Comparison of ENCODE assay signal across 2 cellular contexts in the genomic region with DNA sequence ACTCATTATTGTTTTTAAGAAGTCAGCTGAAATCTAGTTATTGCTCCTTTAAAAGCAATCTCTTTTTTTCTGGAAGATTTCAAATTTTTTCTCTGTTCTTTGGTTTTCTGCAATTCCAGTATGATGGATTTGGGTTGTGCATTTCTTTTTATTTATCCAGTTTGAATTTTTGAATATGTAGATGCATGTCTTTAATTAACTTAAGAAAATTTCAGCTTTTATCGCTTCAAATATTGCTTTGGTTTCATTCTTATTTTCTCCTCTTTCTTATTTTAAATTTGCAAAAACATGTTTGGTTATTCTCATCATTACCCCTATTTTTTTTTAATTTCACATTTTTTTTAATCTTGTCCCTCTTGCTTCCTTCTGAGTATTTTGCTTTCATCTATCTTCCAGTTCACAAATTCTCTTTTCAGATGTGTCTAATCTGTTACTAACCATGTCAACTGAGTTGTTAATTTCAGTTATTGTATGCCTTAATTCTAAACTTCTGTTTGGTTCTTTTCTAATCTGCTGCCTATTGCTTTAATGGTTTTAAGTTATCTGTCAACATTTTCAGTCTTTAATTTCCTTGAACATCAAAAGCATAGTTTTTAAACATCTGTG.
TF ChIP-seq lines count a peak whose summit lies in the region.

No MANE protein-coding gene starts in this region.

TF ChIP-seq in SK-N-SH treated with all-trans-retinoic acid at 6 μM for 48 hours, 23 proteins besides CTCF, POLR2A, EP300 and RAD21:
- TF ChIP-seq, protein P1, sequence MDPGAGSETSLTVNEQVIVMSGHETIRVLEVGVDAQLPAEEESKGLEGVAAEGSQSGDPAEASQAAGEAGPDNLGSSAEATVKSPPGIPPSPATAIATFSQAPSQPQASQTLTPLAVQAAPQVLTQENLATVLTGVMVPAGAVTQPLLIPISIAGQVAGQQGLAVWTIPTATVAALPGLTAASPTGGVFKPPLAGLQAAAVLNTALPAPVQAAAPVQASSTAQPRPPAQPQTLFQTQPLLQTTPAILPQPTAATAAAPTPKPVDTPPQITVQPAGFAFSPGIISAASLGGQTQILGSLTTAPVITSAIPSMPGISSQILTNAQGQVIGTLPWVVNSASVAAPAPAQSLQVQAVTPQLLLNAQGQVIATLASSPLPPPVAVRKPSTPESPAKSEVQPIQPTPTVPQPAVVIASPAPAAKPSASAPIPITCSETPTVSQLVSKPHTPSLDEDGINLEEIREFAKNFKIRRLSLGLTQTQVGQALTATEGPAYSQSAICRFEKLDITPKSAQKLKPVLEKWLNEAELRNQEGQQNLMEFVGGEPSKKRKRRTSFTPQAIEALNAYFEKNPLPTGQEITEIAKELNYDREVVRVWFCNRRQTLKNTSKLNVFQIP (CRISPR knock-in tag; IDR thresholded peaks at IDR 0.05; ENCODE audit: borderline replicate concordance, low read depth) = no peak
- no peak for TF ChIP-seq CSRNP3 (CRISPR knock-in tag; IDR thresholded peaks at IDR 0.05)
- TF ChIP-seq ZNF70 (CRISPR knock-in tag; IDR thresholded peaks at IDR 0.05) = no peak
- TF ChIP-seq GLIS3 (CRISPR knock-in tag; IDR thresholded peaks at IDR 0.05) = no peak
- no peak for TF ChIP-seq SNAI2 (CRISPR knock-in tag; IDR thresholded peaks at IDR 0.05)
- TF ChIP-seq ZFP30 (CRISPR knock-in tag; IDR thresholded peaks at IDR 0.05) = peak; percentile 95
- TF ChIP-seq ZC3H10 (CRISPR knock-in tag; IDR thresholded peaks at IDR 0.05) = no peak
- TF ChIP-seq ZFP3 (CRISPR knock-in tag; IDR thresholded peaks at IDR 0.05) = no peak

TF ChIP-seq in SK-N-SH, 30 proteins besides CTCF, POLR2A, EP300 and RAD21:
- TF ChIP-seq, protein P2, sequence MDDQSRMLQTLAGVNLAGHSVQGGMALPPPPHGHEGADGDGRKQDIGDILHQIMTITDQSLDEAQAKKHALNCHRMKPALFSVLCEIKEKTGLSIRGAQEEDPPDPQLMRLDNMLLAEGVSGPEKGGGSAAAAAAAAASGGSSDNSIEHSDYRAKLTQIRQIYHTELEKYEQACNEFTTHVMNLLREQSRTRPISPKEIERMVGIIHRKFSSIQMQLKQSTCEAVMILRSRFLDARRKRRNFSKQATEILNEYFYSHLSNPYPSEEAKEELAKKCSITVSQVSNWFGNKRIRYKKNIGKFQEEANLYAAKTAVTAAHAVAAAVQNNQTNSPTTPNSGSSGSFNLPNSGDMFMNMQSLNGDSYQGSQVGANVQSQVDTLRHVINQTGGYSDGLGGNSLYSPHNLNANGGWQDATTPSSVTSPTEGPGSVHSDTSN (IDR thresholded peaks at IDR 0.05) = no peak
- TF ChIP-seq SMC3 (IDR thresholded peaks at IDR 0.05; ENCODE audit: low read depth, low read length) (no peak), RXRA (IDR thresholded peaks at IDR 0.05; ENCODE audit: borderline replicate concordance, low read depth) (no peak), USF1 (IDR thresholded peaks at IDR 0.05; ENCODE audit: borderline replicate concordance, low read depth) (no peak), YY1 (IDR thresholded peaks at IDR 0.05; ENCODE audit: low read depth) (no peak), MEF2A (IDR thresholded peaks at IDR 0.05; ENCODE audit: borderline replicate concordance, low read depth) (no peak), TEAD4 (IDR thresholded peaks at IDR 0.05; ENCODE audit: borderline replicate concordance, insufficient read depth) (no peak), NRF1 (IDR thresholded peaks at IDR 0.05; ENCODE audit: low read depth, low read length) (no peak), MXI1 (IDR thresholded peaks at IDR 0.05; ENCODE audit: low read depth, low read length) (no peak), TAF1 (IDR thresholded peaks at IDR 0.05; ENCODE audit: borderline replicate concordance, low read depth, low read length) (no peak), EZH2phosphoT487 (IDR thresholded peaks at IDR 0.05; ENCODE audit: borderline replicate concordance, low read depth) (no peak), TCF12 (IDR thresholded peaks at IDR 0.05) (no peak), JUND (IDR thresholded peaks at IDR 0.05) (no peak), FOXM1 (IDR thresholded peaks at IDR 0.05; ENCODE audit: low read depth) (no peak), FOSL2 (IDR thresholded peaks at IDR 0.05; ENCODE audit: borderline replicate concordance, low read depth) (no peak), IRF3 (IDR thresholded peaks at IDR 0.05; ENCODE audit: low read depth, low read length) (no peak), ZBTB33 (IDR thresholded peaks at IDR 0.05; ENCODE audit: borderline replicate concordance, low read depth) (no peak), RFX5 (IDR thresholded peaks at IDR 0.05; ENCODE audit: low read length) (no peak), FOXJ3 (CRISPR knock-in tag; IDR thresholded peaks at IDR 0.05) (no peak)
TF ChIP-seq in SK-N-SH: peak in this region for 0.
